Comparison of ENCODE assay signal across 22 cellular contexts in the genomic region with DNA sequence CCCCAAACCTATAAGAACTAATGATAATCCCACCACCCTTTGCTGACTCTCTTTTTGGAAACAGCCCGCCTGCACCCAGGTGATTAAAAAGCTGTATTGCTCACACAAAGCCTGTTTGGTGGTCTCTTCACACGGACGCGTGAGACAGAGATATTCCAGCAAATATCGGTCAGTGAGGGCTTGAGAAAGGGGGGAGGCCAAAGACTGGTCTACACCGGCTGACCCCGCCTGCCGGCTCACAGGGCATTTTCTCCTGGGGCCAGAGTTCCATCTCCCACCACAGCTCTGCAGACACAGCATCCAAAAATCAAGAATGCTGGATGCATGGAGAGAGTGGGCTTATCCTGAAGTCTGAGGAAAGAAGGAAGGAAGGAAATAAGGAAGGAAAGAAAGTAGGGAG.
"Had no signal": no experiment of that assay in that cellular context is flagged by ENCODE, and none has a peak within 500 bp of the region (broad histone marks: within the 10 kb centered on the region; RNA-seq: fewer than 3 reads in every experiment).

No MANE protein-coding gene starts in this region.

- H3K27ac Mint-ChIP-seq: immature natural killer cell, mesothelial cell of epicardium had no signal

- DNase-seq: dermis blood vessel endothelial cell; dorsolateral prefrontal cortex; effector CD4-positive, alpha-beta T cell; effector memory CD4-positive, alpha-beta T cell; erythroblast; foreskin keratinocyte; heart left ventricle; hypothalamus; immature natural killer cell; left cardiac atrium; left lung; left ventricle myocardium superior; lower lobe of right lung; mesenchymal stem cell; mucosa of descending colon; naive B cell had no signal

- H3K36me3 Mint-ChIP-seq: immature natural killer cell, mesothelial cell of epicardium, naive B cell had no signal

- H3K4me3 Mint-ChIP-seq: mesothelial cell of epicardium, naive B cell had no signal

- H3K9me3 Mint-ChIP-seq: mesothelial cell of epicardium had no signal

- H3K9me3 ChIP-seq: heart left ventricle, left lung, lower lobe of right lung, mucosa of descending colon had no signal

- H3K36me3 ChIP-seq: gastroesophageal sphincter, heart left ventricle, left lung, lower lobe of right lung had no signal

- H3K27me3 ChIP-seq: foreskin keratinocyte, hepatocyte had no signal

- H3K4me1 ChIP-seq: foreskin keratinocyte, gastroesophageal sphincter, heart left ventricle, left lung, lower lobe of right lung had no signal

- H3K4me1 Mint-ChIP-seq: immature natural killer cell, mesothelial cell of epicardium had no signal

- H3K4me3 ChIP-seq: coronary artery, dorsolateral prefrontal cortex, gastroesophageal sphincter, heart left ventricle, hepatocyte, left lung, lower lobe of right lung, mucosa of descending colon had no signal

- ATAC-seq: esophagus mucosa, foreskin keratinocyte, gastroesophageal sphincter, heart left ventricle, left cardiac atrium, left lung, left ventricle myocardium superior, lower lobe of right lung, mucosa of descending colon had no signal

- H3K27ac ChIP-seq: coronary artery, dorsolateral prefrontal cortex, epithelial cell of prostate, foreskin keratinocyte, gastroesophageal sphincter, heart left ventricle, hepatocyte, left lung, lower lobe of right lung had no signal
